21 cellular contexts compared by ENCODE assay signal in the genomic region with DNA sequence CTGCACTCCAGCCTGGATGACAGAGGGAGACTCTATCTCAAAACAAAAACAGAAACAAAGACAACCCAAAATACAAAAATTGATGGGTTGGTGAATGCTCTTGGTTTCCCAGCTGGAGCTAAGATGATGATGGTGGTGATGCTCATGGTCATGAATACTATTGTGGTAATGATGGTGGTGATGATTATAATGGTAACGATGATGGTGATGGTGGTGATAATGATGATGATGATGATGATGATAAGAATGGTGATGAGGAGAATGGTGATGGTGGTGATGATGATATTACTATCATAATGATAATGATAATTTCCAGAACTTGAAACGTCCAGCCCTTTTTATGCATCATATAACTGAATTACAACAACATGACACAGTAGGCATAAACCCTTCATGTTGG. TPM values are rescaled to one million over a fixed set of nuclear protein-coding genes. Genes with fewer than 3 reads are reported as not detected.
A peak's percentile ranks its signal among the peaks of the same experiment; 100 is the strongest.
DNase-seq lines count a peak whose midpoint lies in the region; ATAC-seq, FAIRE-seq and TF ChIP-seq lines count a peak whose summit lies in the region.
"Had no signal": no experiment of that assay in that cellular context is flagged by ENCODE, and none has a peak within 500 bp of the region (broad histone marks: within the 10 kb centered on the region; RNA-seq: fewer than 3 reads in every experiment).

No MANE protein-coding gene starts in this region.

- H3K36me3 ChIP-seq in effector memory CD4-positive, alpha-beta T cell (ENCODE audit: control insufficient read depth, insufficient read depth, low read length), result peaks cover 3% of the 10 kb centered on the region
- no peaks in the 10 kb centered on the region for H3K36me3 ChIP-seq in osteoblast (ENCODE audit: insufficient read depth, low read length)
- H3K36me3 ChIP-seq: breast epithelium, colonic mucosa, tibial artery had no signal

- peaks cover 22% of the 10 kb centered on the region for H3K36me3 Mint-ChIP-seq in activated naive CD4-positive, alpha-beta T cell treated with anti-CD3 and anti-CD28 coated beads, Interleukin-2, amount 50 U/mL, for 24 hours
- H3K36me3 Mint-ChIP-seq in activated naive CD4-positive, alpha-beta T cell treated with anti-CD3 and anti-CD28 coated beads for 36 hours (ENCODE audit: low read depth), result peaks cover 41% of the 10 kb centered on the region

- peaks cover 78% of the 10 kb centered on the region for H3K4me1 Mint-ChIP-seq in activated naive CD4-positive, alpha-beta T cell treated with anti-CD3 and anti-CD28 coated beads, Interleukin-2, amount 50 U/mL, for 24 hours
- peaks cover 76% of the 10 kb centered on the region for H3K4me1 Mint-ChIP-seq in activated naive CD4-positive, alpha-beta T cell treated with anti-CD3 and anti-CD28 coated beads for 36 hours (ENCODE audit: low read depth)

- H4K20me1 ChIP-seq in osteoblast (ENCODE audit: insufficient read depth, low read length), result no peaks in the 10 kb centered on the region

- H3K27me3 Mint-ChIP-seq in activated naive CD4-positive, alpha-beta T cell treated with anti-CD3 and anti-CD28 coated beads, Interleukin-2, amount 50 U/mL, for 24 hours, result no peaks in the 10 kb centered on the region
- no peaks in the 10 kb centered on the region for H3K27me3 Mint-ChIP-seq in activated naive CD4-positive, alpha-beta T cell treated with anti-CD3 and anti-CD28 coated beads for 36 hours (ENCODE audit: low read depth)
- H3K27me3 Mint-ChIP-seq: IgD-negative memory B cell had no signal

- no peak overlapping the region for H3K4me3 ChIP-seq in effector memory CD4-positive, alpha-beta T cell (ENCODE audit: insufficient read depth, low read depth, low read length, poor library complexity, severe bottlenecking)
- no peak overlapping the region for H3K4me3 ChIP-seq in osteoblast (ENCODE audit: insufficient read depth, low read length)
- H3K4me3 ChIP-seq: breast epithelium, colonic mucosa, tibial artery had no signal

- peak overlapping the region; percentile 41 for H3K27ac Mint-ChIP-seq in activated naive CD4-positive, alpha-beta T cell treated with anti-CD3 and anti-CD28 coated beads, Interleukin-2, amount 50 U/mL, for 24 hours
- H3K27ac Mint-ChIP-seq in activated naive CD4-positive, alpha-beta T cell treated with anti-CD3 and anti-CD28 coated beads for 36 hours, result no peak overlapping the region

- no peak for DNase-seq in activated naive CD4-positive, alpha-beta T cell treated with anti-CD3 and anti-CD28 coated beads for 36 hours
- no peak for DNase-seq in H54 (ENCODE audit: insufficient read length, low spot score)
- DNase-seq in effector memory CD4-positive, alpha-beta T cell, result no peak
- DNase-seq in osteoblast (ENCODE audit: insufficient read length, low spot score, missing footprints), result no peak
- no peak for DNase-seq in superior temporal gyrus (ENCODE audit: extremely low spot score)
- DNase-seq in putamen (ENCODE audit: low spot score), result no peak
- DNase-seq: activated CD4-positive, alpha-beta T cell treated with anti-CD3 and anti-CD28 coated beads for 4 hours; activated gamma-delta T cell; C1 segment of cervical spinal cord; colonic mucosa; left cardiac atrium; NCI-H1105; NCI-H2029 treated with DMSO at 0.1 percent for 48 hours; right cardiac atrium; stimulated activated CD4-positive, alpha-beta T cell treated with anti-CD3 and anti-CD28 coated beads, Interleukin-4, amount 100 ng/mL, for 1 hour; stimulated activated naive CD4-positive, alpha-beta T cell treated with Interleukin-2 at 50 U/mL for 16 hours; tibial artery had no signal

- peaks cover 20% of the 10 kb centered on the region for H3K4me1 ChIP-seq in effector memory CD4-positive, alpha-beta T cell (ENCODE audit: control insufficient read depth, insufficient read depth, low read length, poor library complexity, severe bottlenecking)
- H3K4me1 ChIP-seq in osteoblast (ENCODE audit: insufficient read depth, low read length), result no peaks in the 10 kb centered on the region
- H3K4me1 ChIP-seq: breast epithelium, colonic mucosa, tibial artery had no signal

- H3K27me3 ChIP-seq in effector memory CD4-positive, alpha-beta T cell (replicated peaks; ENCODE audit: control insufficient read depth, insufficient read depth, low read length, poor library complexity, severe bottlenecking), result no peaks in the 10 kb centered on the region
- no peaks in the 10 kb centered on the region for H3K27me3 ChIP-seq in osteoblast (ENCODE audit: insufficient read depth, low read length)
- H3K27me3 ChIP-seq: breast epithelium, colonic mucosa had no signal

- H3K27ac ChIP-seq in effector memory CD4-positive, alpha-beta T cell (ENCODE audit: insufficient read depth, low read length, poor library complexity, severe bottlenecking), result peak overlapping the region; percentile 54
- no peak overlapping the region for H3K27ac ChIP-seq in osteoblast (ENCODE audit: low read depth, low read length)
- H3K27ac ChIP-seq: breast epithelium, colonic mucosa, tibial artery had no signal

- H3K79me2 ChIP-seq in osteoblast (ENCODE audit: insufficient read depth, low read length), result no peaks in the 10 kb centered on the region

- peaks cover 5% of the 10 kb centered on the region for H3K9me3 Mint-ChIP-seq in activated naive CD4-positive, alpha-beta T cell treated with anti-CD3 and anti-CD28 coated beads, Interleukin-2, amount 50 U/mL, for 24 hours
- H3K9me3 Mint-ChIP-seq in activated naive CD4-positive, alpha-beta T cell treated with anti-CD3 and anti-CD28 coated beads for 36 hours, result peaks cover 7% of the 10 kb centered on the region
- H3K9me3 Mint-ChIP-seq: IgD-negative memory B cell had no signal

- no peak for TF ChIP-seq CTCF in osteoblast (IDR thresholded peaks at IDR 0.05; ENCODE audit: extremely low read depth, low read depth, low read length)

- H3K4me3 Mint-ChIP-seq in activated naive CD4-positive, alpha-beta T cell treated with anti-CD3 and anti-CD28 coated beads, Interleukin-2, amount 50 U/mL, for 24 hours, result no peak overlapping the region
- no peak overlapping the region for H3K4me3 Mint-ChIP-seq in activated naive CD4-positive, alpha-beta T cell treated with anti-CD3 and anti-CD28 coated beads for 36 hours
- H3K4me3 Mint-ChIP-seq: IgD-negative memory B cell had no signal

- no peak for ATAC-seq in HG03439 (IDR thresholded peaks at IDR 0.05; ENCODE audit: unreplicated experiment)
- ATAC-seq: left cardiac atrium, right cardiac atrium had no signal

- TF ChIP-seq POLR2A in H54 (IDR thresholded peaks at IDR 0.05; ENCODE audit: low read depth, low read length), result no peak

- H2AFZ ChIP-seq in osteoblast (ENCODE audit: low read length), result peak overlapping the region; percentile 15

- H3K9me3 ChIP-seq in effector memory CD4-positive, alpha-beta T cell (ENCODE audit: control insufficient read depth, low read length), result no peaks in the 10 kb centered on the region
- no peaks in the 10 kb centered on the region for H3K9me3 ChIP-seq in osteoblast (ENCODE audit: low read depth, low read length)
- H3K9me3 ChIP-seq: breast epithelium, colonic mucosa, tibial artery had no signal

- H3K4me2 ChIP-seq in osteoblast (ENCODE audit: insufficient read depth, low read length), result no peak overlapping the region

- intact Hi-C loops in activated naive CD4-positive, alpha-beta T cell treated with anti-CD3 and anti-CD28 coated beads for 36 hours (cut with micrococcal nuclease), result loop anchor here (1.0 kb wide), 1 partner anchor 10 kb away; no protein-coding TSS in a partner anchor

- peak; percentile 6 for FAIRE-seq in H54 (lab: Jason Lieb, UNC)

- CTCF ChIA-PET in activated naive CD4-positive, alpha-beta T cell treated with anti-CD3 and anti-CD28 coated beads for 36 hours (lab: Charles Lee), result interaction anchor here (0.9 kb wide), 1 partner anchor 12 kb away, joined by 3 read pairs; no protein-coding TSS in a partner anchor

RNA-seq across cellular contexts. Expression of a gene that starts 40.1 kb away (rescaled TPM):
- 100 to 1,000 TPM in 1 of 2 experiments, 10 to 100 TPM in 1; 93.6 to 103 TPM for total RNA-seq in activated naive CD4-positive, alpha-beta T cell treated with anti-CD3 and anti-CD28 coated beads for 36 hours
- total RNA-seq in osteoblast, result 0.36 TPM in 1 of 2 replicates, not detected in the other

RNA-seq across cellular contexts. Expression of a gene that starts 45.4 kb away (rescaled TPM):
- 10 to 100 TPM; 23.2 to 24.9 TPM for total RNA-seq in activated naive CD4-positive, alpha-beta T cell treated with anti-CD3 and anti-CD28 coated beads for 36 hours
- not detected in 2 replicates for total RNA-seq in osteoblast

Comparison
In these comparisons a context has a peak if more than half of its experiments do, and no peak if none do; other contexts are left out.
1. RNA of a gene that starts 40.1 kb away (total RNA-seq): 93.6 to 103 TPM in activated naive CD4-positive, alpha-beta T cell treated with anti-CD3 and anti-CD28 coated beads for 36 hours; 0.36 TPM in osteoblast; every median in the first group is over 10 times any median in the second.
2. RNA of a gene that starts 45.4 kb away (total RNA-seq): 23.2 to 24.9 TPM in activated naive CD4-positive, alpha-beta T cell treated with anti-CD3 and anti-CD28 coated beads for 36 hours; not detected in osteoblast; every median in the first group is over 10 times any median in the second.